Comparison of ENCODE assay signal across 2 cellular contexts in genomic region chr6:62683063-62683462, GRCh38.
TF ChIP-seq lines count a peak whose summit lies in the region.

No MANE protein-coding gene starts in this region.

TF ChIP-seq in HepG2, 621 proteins besides CTCF, POLR2A, EP300 and RAD21:
- TF ChIP-seq ZBTB40 (IDR thresholded peaks at IDR 0.05) (peak; percentile 88), ZBTB40 (CRISPR knock-in tag; IDR thresholded peaks at IDR 0.05) (no peak), ZNF766 (CRISPR knock-in tag; IDR thresholded peaks at IDR 0.05; ENCODE audit: borderline replicate concordance) (no peak)

TF ChIP-seq in GM12878, 131 proteins besides CTCF, POLR2A, EP300 and RAD21 (continued from another document):
- TF ChIP-seq ZBTB40 (IDR thresholded peaks at IDR 0.05; ENCODE audit: borderline replicate concordance) (peak; percentile 33; the same call in 1 of the 2 replicates), MTA2 (IDR thresholded peaks at IDR 0.05; ENCODE audit: low read depth) (no peak), EED (IDR thresholded peaks at IDR 0.05; ENCODE audit: low read depth) (no peak), SIN3A (IDR thresholded peaks at IDR 0.05; ENCODE audit: low read depth, low read length) (no peak)
- TF ChIP-seq, protein P1, sequence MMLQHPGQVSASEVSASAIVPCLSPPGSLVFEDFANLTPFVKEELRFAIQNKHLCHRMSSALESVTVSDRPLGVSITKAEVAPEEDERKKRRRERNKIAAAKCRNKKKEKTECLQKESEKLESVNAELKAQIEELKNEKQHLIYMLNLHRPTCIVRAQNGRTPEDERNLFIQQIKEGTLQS (IDR thresholded peaks at IDR 0.05; ENCODE audit: borderline replicate concordance, extremely low read depth, low read depth, low read length): no peak
- TF ChIP-seq, protein P2, sequence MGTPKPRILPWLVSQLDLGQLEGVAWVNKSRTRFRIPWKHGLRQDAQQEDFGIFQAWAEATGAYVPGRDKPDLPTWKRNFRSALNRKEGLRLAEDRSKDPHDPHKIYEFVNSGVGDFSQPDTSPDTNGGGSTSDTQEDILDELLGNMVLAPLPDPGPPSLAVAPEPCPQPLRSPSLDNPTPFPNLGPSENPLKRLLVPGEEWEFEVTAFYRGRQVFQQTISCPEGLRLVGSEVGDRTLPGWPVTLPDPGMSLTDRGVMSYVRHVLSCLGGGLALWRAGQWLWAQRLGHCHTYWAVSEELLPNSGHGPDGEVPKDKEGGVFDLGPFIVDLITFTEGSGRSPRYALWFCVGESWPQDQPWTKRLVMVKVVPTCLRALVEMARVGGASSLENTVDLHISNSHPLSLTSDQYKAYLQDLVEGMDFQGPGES (IDR thresholded peaks at IDR 0.05): no peak
TF ChIP-seq in GM12878: peak in this region for 1.
